2 cellular contexts compared by ENCODE assay signal in the genomic region with DNA sequence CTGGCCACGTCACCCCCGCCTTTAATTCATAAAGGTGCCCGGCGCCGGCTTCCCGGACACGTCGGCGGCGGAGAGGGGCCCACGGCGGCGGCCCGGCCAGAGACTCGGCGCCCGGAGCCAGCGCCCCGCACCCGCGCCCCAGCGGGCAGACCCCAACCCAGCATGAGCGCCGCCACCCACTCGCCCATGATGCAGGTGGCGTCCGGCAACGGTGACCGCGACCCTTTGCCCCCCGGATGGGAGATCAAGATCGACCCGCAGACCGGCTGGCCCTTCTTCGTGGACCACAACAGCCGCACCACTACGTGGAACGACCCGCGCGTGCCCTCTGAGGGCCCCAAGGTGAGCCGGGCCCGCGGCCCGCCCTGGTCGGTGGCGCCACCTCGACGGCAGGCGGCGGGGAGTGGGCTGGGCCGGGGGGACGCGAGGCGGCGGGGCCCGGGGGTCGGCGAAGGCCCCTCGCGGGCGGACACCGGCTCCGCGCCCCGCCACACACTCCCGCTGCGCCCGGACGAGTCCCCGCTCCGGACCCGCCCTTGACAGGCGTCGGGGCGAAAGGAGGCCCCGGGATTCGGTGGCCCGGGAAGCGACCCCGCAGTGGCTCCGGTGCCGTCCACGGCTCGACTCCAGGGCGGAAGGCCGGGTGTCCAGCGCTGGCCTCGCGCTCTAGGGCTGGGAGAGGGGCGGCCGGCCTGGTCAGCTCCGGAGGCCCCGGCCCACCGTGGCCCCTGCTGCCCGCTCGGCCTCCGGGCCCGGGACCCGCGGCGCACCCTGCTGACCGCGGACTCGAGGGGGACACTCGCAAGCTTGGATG.
TF ChIP-seq lines count a peak whose summit lies in the region.

No MANE protein-coding gene starts in this region.

TF ChIP-seq in SK-N-SH, 30 proteins besides CTCF, POLR2A, EP300 and RAD21 (continued from another document):
- TF ChIP-seq FOXM1 (IDR thresholded peaks at IDR 0.05; ENCODE audit: low read depth) (no peak), YY1 (IDR thresholded peaks at IDR 0.05; ENCODE audit: low read depth) (no peak), EZH2phosphoT487 (IDR thresholded peaks at IDR 0.05; ENCODE audit: borderline replicate concordance, low read depth) (no peak), TAF1 (IDR thresholded peaks at IDR 0.05; ENCODE audit: borderline replicate concordance, low read depth, low read length) (no peak), CHD2 (IDR thresholded peaks at IDR 0.05; ENCODE audit: low read length, partially characterized antibody) (no peak), NRF1 (IDR thresholded peaks at IDR 0.05; ENCODE audit: low read depth, low read length) (no peak)
- TF ChIP-seq, protein P1, sequence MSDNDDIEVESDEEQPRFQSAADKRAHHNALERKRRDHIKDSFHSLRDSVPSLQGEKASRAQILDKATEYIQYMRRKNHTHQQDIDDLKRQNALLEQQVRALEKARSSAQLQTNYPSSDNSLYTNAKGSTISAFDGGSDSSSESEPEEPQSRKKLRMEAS (IDR thresholded peaks at IDR 0.05; ENCODE audit: low read depth) = no peak
- TF ChIP-seq, protein P2, sequence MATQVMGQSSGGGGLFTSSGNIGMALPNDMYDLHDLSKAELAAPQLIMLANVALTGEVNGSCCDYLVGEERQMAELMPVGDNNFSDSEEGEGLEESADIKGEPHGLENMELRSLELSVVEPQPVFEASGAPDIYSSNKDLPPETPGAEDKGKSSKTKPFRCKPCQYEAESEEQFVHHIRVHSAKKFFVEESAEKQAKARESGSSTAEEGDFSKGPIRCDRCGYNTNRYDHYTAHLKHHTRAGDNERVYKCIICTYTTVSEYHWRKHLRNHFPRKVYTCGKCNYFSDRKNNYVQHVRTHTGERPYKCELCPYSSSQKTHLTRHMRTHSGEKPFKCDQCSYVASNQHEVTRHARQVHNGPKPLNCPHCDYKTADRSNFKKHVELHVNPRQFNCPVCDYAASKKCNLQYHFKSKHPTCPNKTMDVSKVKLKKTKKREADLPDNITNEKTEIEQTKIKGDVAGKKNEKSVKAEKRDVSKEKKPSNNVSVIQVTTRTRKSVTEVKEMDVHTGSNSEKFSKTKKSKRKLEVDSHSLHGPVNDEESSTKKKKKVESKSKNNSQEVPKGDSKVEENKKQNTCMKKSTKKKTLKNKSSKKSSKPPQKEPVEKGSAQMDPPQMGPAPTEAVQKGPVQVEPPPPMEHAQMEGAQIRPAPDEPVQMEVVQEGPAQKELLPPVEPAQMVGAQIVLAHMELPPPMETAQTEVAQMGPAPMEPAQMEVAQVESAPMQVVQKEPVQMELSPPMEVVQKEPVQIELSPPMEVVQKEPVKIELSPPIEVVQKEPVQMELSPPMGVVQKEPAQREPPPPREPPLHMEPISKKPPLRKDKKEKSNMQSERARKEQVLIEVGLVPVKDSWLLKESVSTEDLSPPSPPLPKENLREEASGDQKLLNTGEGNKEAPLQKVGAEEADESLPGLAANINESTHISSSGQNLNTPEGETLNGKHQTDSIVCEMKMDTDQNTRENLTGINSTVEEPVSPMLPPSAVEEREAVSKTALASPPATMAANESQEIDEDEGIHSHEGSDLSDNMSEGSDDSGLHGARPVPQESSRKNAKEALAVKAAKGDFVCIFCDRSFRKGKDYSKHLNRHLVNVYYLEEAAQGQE (IDR thresholded peaks at IDR 0.05; ENCODE audit: low read depth, low read length) = no peak

TF ChIP-seq in SK-N-SH treated with all-trans-retinoic acid at 6 μM for 48 hours, 23 proteins besides CTCF, POLR2A, EP300 and RAD21 (continued from another document):
- TF ChIP-seq, protein P3, sequence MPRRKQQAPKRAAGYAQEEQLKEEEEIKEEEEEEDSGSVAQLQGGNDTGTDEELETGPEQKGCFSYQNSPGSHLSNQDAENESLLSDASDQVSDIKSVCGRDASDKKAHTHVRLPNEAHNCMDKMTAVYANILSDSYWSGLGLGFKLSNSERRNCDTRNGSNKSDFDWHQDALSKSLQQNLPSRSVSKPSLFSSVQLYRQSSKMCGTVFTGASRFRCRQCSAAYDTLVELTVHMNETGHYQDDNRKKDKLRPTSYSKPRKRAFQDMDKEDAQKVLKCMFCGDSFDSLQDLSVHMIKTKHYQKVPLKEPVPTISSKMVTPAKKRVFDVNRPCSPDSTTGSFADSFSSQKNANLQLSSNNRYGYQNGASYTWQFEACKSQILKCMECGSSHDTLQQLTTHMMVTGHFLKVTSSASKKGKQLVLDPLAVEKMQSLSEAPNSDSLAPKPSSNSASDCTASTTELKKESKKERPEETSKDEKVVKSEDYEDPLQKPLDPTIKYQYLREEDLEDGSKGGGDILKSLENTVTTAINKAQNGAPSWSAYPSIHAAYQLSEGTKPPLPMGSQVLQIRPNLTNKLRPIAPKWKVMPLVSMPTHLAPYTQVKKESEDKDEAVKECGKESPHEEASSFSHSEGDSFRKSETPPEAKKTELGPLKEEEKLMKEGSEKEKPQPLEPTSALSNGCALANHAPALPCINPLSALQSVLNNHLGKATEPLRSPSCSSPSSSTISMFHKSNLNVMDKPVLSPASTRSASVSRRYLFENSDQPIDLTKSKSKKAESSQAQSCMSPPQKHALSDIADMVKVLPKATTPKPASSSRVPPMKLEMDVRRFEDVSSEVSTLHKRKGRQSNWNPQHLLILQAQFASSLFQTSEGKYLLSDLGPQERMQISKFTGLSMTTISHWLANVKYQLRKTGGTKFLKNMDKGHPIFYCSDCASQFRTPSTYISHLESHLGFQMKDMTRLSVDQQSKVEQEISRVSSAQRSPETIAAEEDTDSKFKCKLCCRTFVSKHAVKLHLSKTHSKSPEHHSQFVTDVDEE (CRISPR knock-in tag; IDR thresholded peaks at IDR 0.05) = no peak
- TF ChIP-seq ESRRG (CRISPR knock-in tag; IDR thresholded peaks at IDR 0.05) (no peak), ZFP3 (CRISPR knock-in tag; IDR thresholded peaks at IDR 0.05) (no peak), PPARA (CRISPR knock-in tag; IDR thresholded peaks at IDR 0.05; ENCODE audit: borderline replicate concordance) (no peak), ZNF70 (CRISPR knock-in tag; IDR thresholded peaks at IDR 0.05) (no peak), ISL1 (CRISPR knock-in tag; IDR thresholded peaks at IDR 0.05) (no peak), BACH2 (CRISPR knock-in tag; IDR thresholded peaks at IDR 0.05; ENCODE audit: borderline replicate concordance) (no peak)
